In the genomic region with DNA sequence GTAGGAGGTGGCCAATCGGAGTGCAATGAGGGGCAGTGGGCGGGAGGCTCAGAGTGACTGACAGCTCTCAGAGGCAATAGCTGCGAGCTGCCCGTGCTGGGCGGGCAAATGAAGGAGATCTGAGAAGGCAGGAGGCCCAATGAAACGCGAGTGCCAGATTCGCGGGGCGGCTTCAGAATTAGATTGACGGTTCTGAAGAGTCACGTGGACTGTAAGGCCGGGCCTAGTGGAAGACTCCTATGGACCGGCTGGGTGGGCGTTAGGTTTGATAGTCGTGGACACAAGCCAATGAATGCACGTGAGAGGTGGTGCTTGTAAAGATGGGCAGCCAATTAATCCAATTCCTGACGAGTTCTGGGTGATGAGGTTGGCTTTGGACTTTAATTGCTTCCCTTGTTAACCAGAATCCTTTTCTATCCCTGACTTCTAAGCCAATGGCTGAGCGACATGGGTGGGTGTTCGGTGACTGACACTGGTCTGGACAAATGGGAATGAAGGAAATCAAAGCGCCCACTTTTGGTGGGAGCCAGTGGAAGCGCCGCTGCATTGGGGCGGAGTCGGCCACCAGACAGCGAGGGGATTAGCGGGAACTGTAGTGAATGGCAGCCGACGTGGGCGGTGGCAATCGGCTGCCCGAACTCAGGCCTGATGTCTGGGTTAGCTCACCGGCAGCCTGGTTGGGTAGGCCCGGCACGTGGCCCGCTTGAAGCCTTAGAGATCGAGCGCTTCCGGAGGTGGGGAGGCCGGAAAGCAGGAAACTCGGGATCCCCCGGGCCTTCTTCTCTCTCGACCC, we compare ENCODE assay signal across 1 cellular context.
A peak's percentile ranks its signal among the peaks of the same experiment; 100 is the strongest.
TF ChIP-seq lines count a peak whose summit lies in the region.

No MANE protein-coding gene starts in this region.

TF ChIP-seq in endothelial cell of umbilical vein, 7 proteins besides CTCF, POLR2A, EP300 and RAD21:
- TF ChIP-seq MYC (IDR thresholded peaks at IDR 0.05; ENCODE audit: low read depth, low read length) = no peak
- peak; percentile 98 for TF ChIP-seq MAX (IDR thresholded peaks at IDR 0.05; ENCODE audit: insufficient read depth, insufficient read length)
- peak; percentile 60 for TF ChIP-seq POLR2AphosphoS5 (IDR thresholded peaks at IDR 0.05; ENCODE audit: insufficient read depth, low read depth, low read length)
